1 cellular context compared by ENCODE assay signal in genomic region chr15:78131295-78132021, GRCh38.
TF ChIP-seq lines count a peak whose summit lies in the region.

Gene CIB2 (minus strand): TSS chr15:78131445. CDS start chr15:78131215, 230 bp downstream.

TF ChIP-seq in HEK293, 187 proteins besides CTCF, POLR2A, EP300 and RAD21 (continued from another document):
- 0 out of 2 replicates have a peak, but pooled peaks have one; percentile 36 for TF ChIP-seq ZNF580 (tag by site-specific recombination; IDR thresholded peaks at IDR 0.05)
- TF ChIP-seq ZBTB26 (tag by site-specific recombination; optimal IDR thresholded peaks at IDR 0.05): peak; percentile 82
- TF ChIP-seq MEIS1 (CRISPR knock-in tag; IDR thresholded peaks at IDR 0.05; ENCODE audit: borderline replicate concordance): no peak
- peak; percentile 27; the same call in 1 of the 2 replicates for TF ChIP-seq KLF9 (tag by site-specific recombination; IDR thresholded peaks at IDR 0.05; ENCODE audit: low read depth)
- TF ChIP-seq KLF10 (tag by site-specific recombination; IDR thresholded peaks at IDR 0.05): peak; percentile 65; the same call in 1 of the 2 replicates
- peak; percentile 87 for TF ChIP-seq GLIS1 (tag by site-specific recombination; IDR thresholded peaks at IDR 0.05)
- no peak for TF ChIP-seq ZNF148 (tag by site-specific recombination; IDR thresholded peaks at IDR 0.05; ENCODE audit: borderline replicate concordance)
- no peak for TF ChIP-seq ZNF223 (tag by site-specific recombination; IDR thresholded peaks at IDR 0.05)
- peak; percentile 61 for TF ChIP-seq ZXDB (tag by site-specific recombination; IDR thresholded peaks at IDR 0.05)
- TF ChIP-seq ZNF394 (tag by site-specific recombination; IDR thresholded peaks at IDR 0.05; ENCODE audit: borderline replicate concordance): no peak
- no peak for TF ChIP-seq ZNF140 (tag by site-specific recombination; IDR thresholded peaks at IDR 0.05)
- TF ChIP-seq ZNF2 (tag by site-specific recombination; IDR thresholded peaks at IDR 0.05): no peak; the same call in 1 of the 2 replicates
- TF ChIP-seq ZNF518A (tag by site-specific recombination; conservative IDR thresholded peaks at IDR 0.05; ENCODE audit: low read depth): no peak
- no peak for TF ChIP-seq ZNF202 (tag by site-specific recombination; IDR thresholded peaks at IDR 0.05; ENCODE audit: borderline replicate concordance)
- TF ChIP-seq SP3 (tag by site-specific recombination; IDR thresholded peaks at IDR 0.05): peak; percentile 71
- TF ChIP-seq ZNF777 (tag by site-specific recombination; IDR thresholded peaks at IDR 0.05; ENCODE audit: borderline replicate concordance): no peak
- TF ChIP-seq ZNF335 (tag by site-specific recombination; conservative IDR thresholded peaks at IDR 0.05): peak; percentile 85
- TF ChIP-seq GLI4 (tag by site-specific recombination; IDR thresholded peaks at IDR 0.05): no peak
- TF ChIP-seq ZBTB49 (tag by site-specific recombination; IDR thresholded peaks at IDR 0.05; ENCODE audit: low read depth): no peak
- TF ChIP-seq ZBTB10 (tag by site-specific recombination; IDR thresholded peaks at IDR 0.05): peak; percentile 77
- no peak for TF ChIP-seq SCRT1 (tag by site-specific recombination; IDR thresholded peaks at IDR 0.05; ENCODE audit: borderline replicate concordance)
- no peak for TF ChIP-seq ZNF146 (tag by site-specific recombination; IDR thresholded peaks at IDR 0.05)
- TF ChIP-seq INSM2 (tag by site-specific recombination; IDR thresholded peaks at IDR 0.05): no peak
- TF ChIP-seq ZNF239 (tag by site-specific recombination; IDR thresholded peaks at IDR 0.05): no peak
- TF ChIP-seq ZNF548 (tag by site-specific recombination; IDR thresholded peaks at IDR 0.05): no peak
- no peak for TF ChIP-seq ZNF266 (tag by site-specific recombination; IDR thresholded peaks at IDR 0.05; ENCODE audit: low read depth)
- TF ChIP-seq ZNF571 (tag by site-specific recombination; IDR thresholded peaks at IDR 0.05): no peak
- no peak for TF ChIP-seq ZNF549 (tag by site-specific recombination; IDR thresholded peaks at IDR 0.05)
- TF ChIP-seq ZNF624 (tag by site-specific recombination; IDR thresholded peaks at IDR 0.05): no peak
- no peak for TF ChIP-seq SALL2 (tag by site-specific recombination; IDR thresholded peaks at IDR 0.05; ENCODE audit: borderline replicate concordance)
- no peak for TF ChIP-seq ZNF138 (tag by site-specific recombination; IDR thresholded peaks at IDR 0.05; ENCODE audit: borderline replicate concordance)
